23 cellular contexts compared by ENCODE assay signal in genomic region chr12:112319395-112319794, GRCh38.
"Had no signal": no experiment of that assay in that cellular context is flagged by ENCODE, and none has a peak within 500 bp of the region (broad histone marks: within the 10 kb centered on the region; RNA-seq: fewer than 3 reads in every experiment).

No MANE protein-coding gene starts in this region.

- DNase-seq: cortex of kidney; effector memory CD8-positive, alpha-beta T cell; erythroblast; esophagus squamous epithelium; foreskin melanocyte; head of caudate nucleus; mesendoderm; naive thymus-derived CD8-positive, alpha-beta T cell; nephron progenitor cell; nucleus accumbens; right cardiac atrium; small intestine; stimulated activated CD4-positive, alpha-beta T cell treated with anti-CD3 and anti-CD28 coated beads, Interleukin-15, amount 100 ng/mL, for 24 hours; stimulated activated CD4-positive, alpha-beta T cell treated with anti-CD3 and anti-CD28 coated beads, Interleukin-2, amount 100 ng/mL, for 48 hours; stimulated activated naive B cell treated with anti-CD40 and anti-IgM and Interleukin-4, amounts not matched to agents 10 μg/mL and 1 μg/mL and 100 μg/mL, for 72 hours; upper lobe of right lung; uterus had no signal

- ATAC-seq: effector memory CD8-positive, alpha-beta T cell; naive thymus-derived CD8-positive, alpha-beta T cell; right cardiac atrium; stimulated activated naive B cell treated with anti-CD40 and anti-IgM and Interleukin-4, amounts not matched to agents 10 μg/mL and 1 μg/mL and 100 μg/mL, for 72 hours; upper lobe of right lung had no signal

- H3K4me1 ChIP-seq: prostate gland, upper lobe of right lung had no signal

- H3K27me3 Mint-ChIP-seq: effector memory CD8-positive, alpha-beta T cell; naive thymus-derived CD8-positive, alpha-beta T cell; stimulated activated naive B cell treated with anti-CD40 and anti-IgM and Interleukin-4, amounts not matched to agents 10 μg/mL and 1 μg/mL and 100 μg/mL, for 72 hours; stimulated activated naive CD8-positive, alpha-beta T cell treated with anti-CD3 and anti-CD28 coated beads, Interleukin-15, Interleukin-2, amounts not matched to agents 100 ng/mL and 50 ng/mL, for 24 hours had no signal

- H3K36me3 ChIP-seq: prostate gland, thoracic aorta, upper lobe of right lung, uterus had no signal

- H3K27me3 ChIP-seq: esophagus squamous epithelium, tibial nerve, upper lobe of right lung, uterus had no signal

- FAIRE-seq: endometrium, keratinocyte, small intestine had no signal

- H3K4me3 Mint-ChIP-seq: effector memory CD8-positive, alpha-beta T cell; naive thymus-derived CD8-positive, alpha-beta T cell; nephron progenitor cell; stimulated activated naive B cell treated with anti-CD40 and anti-IgM and Interleukin-4, amounts not matched to agents 10 μg/mL and 1 μg/mL and 100 μg/mL, for 72 hours; stimulated activated naive CD8-positive, alpha-beta T cell treated with anti-CD3 and anti-CD28 coated beads, Interleukin-15, Interleukin-2, amounts not matched to agents 100 ng/mL and 50 ng/mL, for 24 hours had no signal

- H3K9me3 Mint-ChIP-seq: effector memory CD8-positive, alpha-beta T cell; naive thymus-derived CD8-positive, alpha-beta T cell; nephron progenitor cell; stimulated activated naive B cell treated with anti-CD40 and anti-IgM and Interleukin-4, amounts not matched to agents 10 μg/mL and 1 μg/mL and 100 μg/mL, for 72 hours; stimulated activated naive CD8-positive, alpha-beta T cell treated with anti-CD3 and anti-CD28 coated beads, Interleukin-15, Interleukin-2, amounts not matched to agents 100 ng/mL and 50 ng/mL, for 24 hours had no signal

- H3K27ac ChIP-seq: esophagus squamous epithelium, prostate gland, thoracic aorta, tibial nerve, upper lobe of right lung, uterus had no signal

- H3K9me3 ChIP-seq: esophagus squamous epithelium, prostate gland, thoracic aorta, tibial nerve, upper lobe of right lung, uterus had no signal

- H3K4me3 ChIP-seq: esophagus squamous epithelium, prostate gland, thoracic aorta, tibial nerve, upper lobe of right lung, uterus had no signal

- H3K27ac Mint-ChIP-seq: effector memory CD8-positive, alpha-beta T cell; naive thymus-derived CD8-positive, alpha-beta T cell; nephron progenitor cell; stimulated activated naive B cell treated with anti-CD40 and anti-IgM and Interleukin-4, amounts not matched to agents 10 μg/mL and 1 μg/mL and 100 μg/mL, for 72 hours; stimulated activated naive CD8-positive, alpha-beta T cell treated with anti-CD3 and anti-CD28 coated beads, Interleukin-15, Interleukin-2, amounts not matched to agents 100 ng/mL and 50 ng/mL, for 24 hours had no signal
